5 cellular contexts compared by ENCODE assay signal in genomic region chr11:123865293-123865692, GRCh38. TPM values are rescaled to one million over a fixed set of nuclear protein-coding genes. Genes with fewer than 3 reads are reported as not detected.
"Had no signal": no experiment of that assay in that cellular context is flagged by ENCODE, and none has a peak within 500 bp of the region (broad histone marks: within the 10 kb centered on the region; RNA-seq: fewer than 3 reads in every experiment).

No MANE protein-coding gene starts in this region.

RNA-seq across cellular contexts. Expression of gene TMEM225, which starts 20.2 kb away (rescaled TPM):
- total RNA-seq: H4, H7, HT-29, IMR-90, K562 had no signal
- polyA plus RNA-seq: IMR-90, K562 had no signal

RNA-seq across cellular contexts. Expression of gene OR8D4, which starts 36.7 kb away (rescaled TPM):
- total RNA-seq: H4, H7, HT-29, IMR-90, K562 had no signal
- polyA plus RNA-seq: IMR-90, K562 had no signal

RNA-seq across cellular contexts. Expression of gene OR6M1, which starts 59.1 kb away (rescaled TPM):
- total RNA-seq: H4, H7, HT-29, IMR-90, K562 had no signal
- polyA plus RNA-seq: IMR-90, K562 had no signal
